ENCODE assay signal across 18 cellular contexts in the genomic region with DNA sequence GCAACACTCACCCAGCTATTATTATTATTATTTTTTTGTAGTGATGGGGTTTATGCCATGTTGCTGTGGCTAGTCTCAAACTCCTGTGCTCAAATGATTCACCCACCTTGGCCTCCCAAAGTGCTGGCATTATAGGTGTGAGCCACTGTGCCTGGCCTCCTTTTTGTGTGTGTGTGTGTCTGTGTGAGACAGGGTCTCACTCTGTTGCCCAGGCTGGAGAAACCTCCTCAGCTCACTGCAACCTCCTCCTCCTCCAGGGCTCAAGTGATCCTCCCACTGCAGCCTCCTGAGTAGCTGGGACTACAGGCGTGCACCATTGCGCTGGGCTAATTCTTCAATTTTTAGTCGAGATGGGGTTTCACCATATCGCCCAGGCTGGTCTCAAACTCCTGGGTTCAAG. TPM values are rescaled to one million over a fixed set of nuclear protein-coding genes. Genes with fewer than 3 reads are reported as not detected.
DNase-seq lines count a peak whose midpoint lies in the region; ATAC-seq, FAIRE-seq and TF ChIP-seq lines count a peak whose summit lies in the region.
"Had no signal": no experiment of that assay in that cellular context is flagged by ENCODE, and none has a peak within 500 bp of the region (broad histone marks: within the 10 kb centered on the region; RNA-seq: fewer than 3 reads in every experiment).

No MANE protein-coding gene starts in this region.

- H2BK12ac ChIP-seq in trophoblast cell (ENCODE audit: low read length), result no peak overlapping the region

- FAIRE-seq in HepG2 (lab: Jason Lieb, UNC), result no peak
- FAIRE-seq: GM12892 had no signal

- no TSS peak for BruUV-seq in HepG2 (replicated peaks; lab: Mats Ljungman, UMichigan)

- H3F3A ChIP-seq in MM.1S (ENCODE audit: insufficient read depth, low read length), result peaks cover 16% of the 10 kb centered on the region; the same call in 1 of the 2 replicates

- H3K18ac ChIP-seq in trophoblast cell (ENCODE audit: low read length), result no peak overlapping the region

- TF ChIP-seq POLR2A in HepG2 (IDR thresholded peaks at IDR 0.05; ENCODE audit: insufficient read depth in 1 of 2, low read depth in 2 of 2, low read length in 2 of 2), result no peak
- no peak for TF ChIP-seq POLR2A in right lobe of liver (IDR thresholded peaks at IDR 0.05)

- TF ChIP-seq CTCF in HepG2 (CRISPR knock-in tag; IDR thresholded peaks at IDR 0.05) (no peak), right lobe of liver (IDR thresholded peaks at IDR 0.05) (no peak), psoas muscle (IDR thresholded peaks at IDR 0.05) (no peak), MM.1S (IDR thresholded peaks at IDR 0.05; ENCODE audit: low read length) (no peak)

- H3K4me1 ChIP-seq in HepG2 (ENCODE audit: insufficient read depth, low read length) (peaks cover 19% of the 10 kb centered on the region), right lobe of liver (peaks cover 0 to 7% (median 0%) of the 10 kb centered on the region in 4 donors), psoas muscle (peaks cover 27% of the 10 kb centered on the region), MM.1S (ENCODE audit: low read length) (peaks cover 7% of the 10 kb centered on the region; the same call in 1 of the 2 replicates), trophoblast cell (ENCODE audit: control insufficient read depth in 1 of 2, insufficient read depth in 2 of 2, low read length in 2 of 2) (peaks cover 0 to 3% of the 10 kb centered on the region in 2 experiments)

- no peaks in the 10 kb centered on the region for H3K9me3 ChIP-seq in HepG2 (ENCODE audit: low read length)
- H3K9me3 ChIP-seq in right lobe of liver, result no peaks in the 10 kb centered on the region
- H3K9me3 ChIP-seq in psoas muscle, result no peaks in the 10 kb centered on the region
- no peaks in the 10 kb centered on the region for H3K9me3 ChIP-seq in MM.1S (replicated peaks; ENCODE audit: insufficient read depth, low read length)
- H3K9me3 ChIP-seq in trophoblast cell (ENCODE audit: insufficient read depth, low read depth, low read length), result no peaks in the 10 kb centered on the region
- H3K9me3 ChIP-seq: BLaER1, Caco-2 had no signal

- CTCF ChIA-PET in HepG2 (lab: Yijun Ruan, JAX; ENCODE audit: low intra/inter-chr PET ratio, low total read pairs), result no interaction called here

- no peak for DNase-seq in HepG2 (ENCODE audit: low spot score)
- no peak for DNase-seq in right lobe of liver
- peak; percentile 3 for DNase-seq in kidney glomerular epithelial cell (lab: John Stamatoyannopoulos, UW)
- no peak for DNase-seq in psoas muscle
- DNase-seq in MM.1S, result no peak
- DNase-seq in trophoblast cell, result no peak
- DNase-seq: 8988T; AML-193; Caco-2; CD8-positive, alpha-beta memory T cell; DND-41; GDM1; GOT3; H9 had no signal

- no peak overlapping the region for H2BK120ac ChIP-seq in trophoblast cell (ENCODE audit: insufficient read depth, low read length, poor library complexity)

- no peak overlapping the region for H3K14ac ChIP-seq in trophoblast cell (ENCODE audit: low read length)

- H2AFZ ChIP-seq in HepG2 (ENCODE audit: low read length) (no peak overlapping the region), MM.1S (ENCODE audit: low read length) (no peak overlapping the region), trophoblast cell (ENCODE audit: insufficient read depth, low read length, poor library complexity) (no peak overlapping the region)

- no peak overlapping the region for H2BK5ac ChIP-seq in trophoblast cell (ENCODE audit: low read depth, low read length, poor library complexity)

- H3K4ac ChIP-seq in trophoblast cell (ENCODE audit: low read depth, low read length), result no peak overlapping the region

- intact Hi-C loops in HepG2 (cut with micrococcal nuclease; ENCODE audit: unreplicated experiment), result loop anchor here (5.0 kb wide), 1 partner anchor 49 kb away; the partner anchor contains the start of gene DPP9
- intact Hi-C loops in right lobe of liver (cut with DNase I), result no loop called here
- intact Hi-C loops in psoas muscle (cut with DNase I), result no loop called here

- no peak overlapping the region for H4K8ac ChIP-seq in trophoblast cell (ENCODE audit: low read depth, low read length)

- POLR2A ChIA-PET in HepG2 (lab: Yijun Ruan, JAX), result no interaction called here

- H3K9ac ChIP-seq in HepG2 (ENCODE audit: insufficient read depth, low read depth, low read length) (no peak overlapping the region), MM.1S (ENCODE audit: low read length) (no peak overlapping the region), trophoblast cell (ENCODE audit: low read length) (no peak overlapping the region)
- H3K9ac ChIP-seq: BLaER1 had no signal

- H3K4me2 ChIP-seq in HepG2 (ENCODE audit: low read depth, low read length), result no peak overlapping the region
- no peak overlapping the region for H3K4me2 ChIP-seq in MM.1S (ENCODE audit: low read depth, low read length)
- H3K4me2 ChIP-seq in trophoblast cell (ENCODE audit: low read length), result no peak overlapping the region
- H3K4me2 ChIP-seq: BLaER1 had no signal

- no peak overlapping the region for H4K12ac ChIP-seq in trophoblast cell (ENCODE audit: low read depth, low read length)

- H3K9me2 ChIP-seq in MM.1S (replicated peaks; ENCODE audit: insufficient read depth, low read length), result no peaks in the 10 kb centered on the region

- H3K36me3 ChIP-seq in HepG2 (replicated peaks in 1 of 2; ENCODE audit: control insufficient read depth in 1 of 2, insufficient read depth in 2 of 2, low read length in 2 of 2) (peaks cover 0 to 5% of the 10 kb centered on the region in 2 experiments; a peak in 3 of 5 replicates), right lobe of liver (peaks cover 0 to 33% (median 4%) of the 10 kb centered on the region in 4 donors), psoas muscle (ENCODE audit: insufficient read depth in 1 of 2, low read depth in 1 of 2) (peaks cover 0 to 40% of the 10 kb centered on the region in 2 donors), MM.1S (replicated peaks; ENCODE audit: insufficient read depth, low read length) (no peaks in the 10 kb centered on the region), trophoblast cell (ENCODE audit: control insufficient read depth in 1 of 2, insufficient read depth in 2 of 2, low read length in 2 of 2) (peaks cover 22 to 26% of the 10 kb centered on the region in 2 experiments)

- H3K23ac ChIP-seq in trophoblast cell (ENCODE audit: low read length), result no peak overlapping the region

- no peak overlapping the region for H3K27ac ChIP-seq in HepG2 (ENCODE audit: extremely low read length, insufficient read depth, low read length)
- no peak overlapping the region for H3K27ac ChIP-seq in right lobe of liver
- peak overlapping the region; percentile 30 for H3K27ac ChIP-seq in psoas muscle
- no peak overlapping the region for H3K27ac ChIP-seq in MM.1S (ENCODE audit: low read length)
- H3K27ac ChIP-seq in trophoblast cell (ENCODE audit: low read depth, low read length), result no peak overlapping the region
- H3K27ac ChIP-seq: BLaER1, HL-60 had no signal

- H3K79me2 ChIP-seq in HepG2 (ENCODE audit: insufficient read depth, low read length), result peaks cover 10% of the 10 kb centered on the region
- H3K79me2 ChIP-seq in MM.1S (ENCODE audit: low read length), result peaks cover 14% of the 10 kb centered on the region
- peaks cover 6% of the 10 kb centered on the region for H3K79me2 ChIP-seq in trophoblast cell (ENCODE audit: control insufficient read depth, insufficient read depth, low read length, poor library complexity)

- no peak overlapping the region for H4K91ac ChIP-seq in trophoblast cell (ENCODE audit: low read depth, low read length)

- H4K20me1 ChIP-seq in HepG2 (ENCODE audit: insufficient read depth, low read length) (no peaks in the 10 kb centered on the region), MM.1S (ENCODE audit: insufficient read depth, low read length) (no peaks in the 10 kb centered on the region)

- H2AK5ac ChIP-seq in trophoblast cell (ENCODE audit: low read length), result no peak overlapping the region

- in situ Hi-C loops in HepG2 (cut with HindIII; ENCODE audit: extremely low pct_ligation_motif_present, low pct_unique_long_range_greater_than_20kb), result no loop called here

- WGBS in HepG2 (ENCODE audit: low lambda C conversion rate), result 92% methylated on average over 4 of the region's 4 CpGs
- no CpG with 5 or more reads among the region's 4 CpGs for WGBS in right lobe of liver (ENCODE audit: insufficient coverage, low coverage, low lambda C conversion rate, missing lambda C conversion rate)
- WGBS in psoas muscle, 3 donors, result 90 to 95% (median 92%) methylated on average over 4 of the region's 4 CpGs
- whole genome bisulfite sequencing in trophoblast cell (ENCODE audit: extremely low coverage, insufficient coverage, insufficient read length), result no CpG with 5 or more reads among the region's 4 CpGs

- no peak for ATAC-seq in HepG2
- no peak for ATAC-seq in right lobe of liver
- no peak for ATAC-seq in psoas muscle
- ATAC-seq in HG03139 (IDR thresholded peaks at IDR 0.05; ENCODE audit: unreplicated experiment), result no peak

- peaks cover 7% of the 10 kb centered on the region for H3K79me1 ChIP-seq in trophoblast cell (ENCODE audit: low read length)

- H3K27me3 ChIP-seq in HepG2 (ENCODE audit: control insufficient read depth in 1 of 2, insufficient read depth in 2 of 2, low read length in 2 of 2) (no peaks in the 10 kb centered on the region; a peak in 1 of 5 replicates), right lobe of liver (no peaks in the 10 kb centered on the region), psoas muscle (ENCODE audit: insufficient read depth in 3 of 3, low read length in 2 of 3) (no peaks in the 10 kb centered on the region), MM.1S (replicated peaks; ENCODE audit: insufficient read depth, low read length) (no peaks in the 10 kb centered on the region), trophoblast cell (ENCODE audit: insufficient read depth, low read length) (no peaks in the 10 kb centered on the region)
- H3K27me3 ChIP-seq: BLaER1 had no signal

- TF ChIP-seq EP300 in HepG2 (IDR thresholded peaks at IDR 0.05; ENCODE audit: low read depth in 2 of 2, low read length in 2 of 2), result no peak
- no peak for TF ChIP-seq EP300 in HepG2 (CRISPR knock-in tag; IDR thresholded peaks at IDR 0.05; ENCODE audit: borderline replicate concordance)

- no peak for TF ChIP-seq RAD21 in HepG2 (CRISPR knock-in tag; IDR thresholded peaks at IDR 0.05)

- H3K4me3 ChIP-seq in HepG2 (replicated peaks in 1 of 3; ENCODE audit: insufficient read depth in 1 of 3, low read depth in 2 of 3, low read length in 3 of 3) (no peak overlapping the region), right lobe of liver (no peak overlapping the region), psoas muscle (no peak overlapping the region), MM.1S (ENCODE audit: low read length) (no peak overlapping the region), trophoblast cell (ENCODE audit: low read depth, low read length) (no peak overlapping the region)
- H3K4me3 ChIP-seq: BLaER1 had no signal

RNA-seq across cellular contexts. Expression of gene MYDGF, which starts 3.6 kb away (rescaled TPM):
- total RNA-seq in HepG2 (2016; rRNA removed; fragmentation: Illumina TruSeq; extraction: Trizol), result 51.2 and 116 TPM in 2 replicates
- total RNA-seq in HepG2 (2016; cell fraction: cytosol; rRNA removed; fragmentation: Illumina TruSeq; extraction: Trizol; ENCODE audit: low read depth), result 22.6 and 23.9 TPM in 2 replicates
- total RNA-seq in HepG2 (2016; cell fraction: insoluble cytoplasmic fraction; rRNA removed; fragmentation: Illumina TruSeq; extraction: Trizol), result 51.8 and 121 TPM in 2 replicates
- total RNA-seq in HepG2 (2016; cell fraction: membrane; rRNA removed; fragmentation: Illumina TruSeq; extraction: Trizol), result 39.4 and 44.5 TPM in 2 replicates
- 80.0 and 98.1 TPM in 2 replicates for total RNA-seq in HepG2 (2016; cell fraction: nucleus; rRNA removed; fragmentation: Illumina TruSeq; extraction: Trizol)
- 195 and 198 TPM in 2 replicates for polyA plus RNA-seq in HepG2 (2011; rRNA removed)
- polyA plus RNA-seq in HepG2 (2011; cell fraction: cytosol; rRNA removed), result 230 and 342 TPM in 2 replicates
- polyA plus RNA-seq in HepG2 (2011; cell fraction: nucleus; rRNA removed), result 115 and 125 TPM in 2 replicates
- polyA plus RNA-seq in HepG2 (2012), result 153 and 214 TPM in 2 replicates
- polyA plus RNA-seq in HepG2 (2016; cell fraction: cytosol; fragmentation: Illumina TruSeq; extraction: Trizol; ENCODE audit: low read depth), result 30.7 and 35.4 TPM in 2 replicates
- 58.1 and 61.6 TPM in 2 replicates for polyA plus RNA-seq in HepG2 (2016; cell fraction: insoluble cytoplasmic fraction; fragmentation: Illumina TruSeq; extraction: Trizol; ENCODE audit: low read depth)
- polyA plus RNA-seq in HepG2 (2016; cell fraction: membrane; fragmentation: Illumina TruSeq; extraction: Trizol; ENCODE audit: low read depth), result 39.4 and 41.3 TPM in 2 replicates
- 174 and 190 TPM in 2 replicates for polyA plus RNA-seq in HepG2 (2016; cell fraction: nucleus; fragmentation: Illumina TruSeq; extraction: Trizol; ENCODE audit: insufficient read depth, low read depth)
- polyA minus RNA-seq in HepG2 (2011; rRNA and poly(A)+ RNA removed; ENCODE audit: low replicate concordance), result 65.4 and 78.5 TPM in 2 replicates
- polyA minus RNA-seq in HepG2 (2011; cell fraction: cytosol; rRNA and poly(A)+ RNA removed), result 53.5 and 66.5 TPM in 2 replicates
- polyA minus RNA-seq in HepG2 (2011; cell fraction: nucleus; rRNA and poly(A)+ RNA removed), result 27.7 and 29.1 TPM in 2 replicates
- 10 to 100 TPM; 58.2 to 98.7 (median 72.2) TPM for total RNA-seq in right lobe of liver
- 10 to 100 TPM; 11.4 to 24.0 (median 19.1) TPM for total RNA-seq in psoas muscle
- 100 to 1,000 TPM in 1 of 3 donors, 10 to 100 TPM in 2; 23.9 to 164 (median 40.0) TPM for polyA plus RNA-seq in psoas muscle
- 117 and 124 TPM in 2 replicates for polyA plus RNA-seq in trophoblast cell (2013)

RNA-seq across cellular contexts. Expression of gene TNFAIP8L1, which starts 34.4 kb away (rescaled TPM):
- total RNA-seq in HepG2 (2016; rRNA removed; fragmentation: Illumina TruSeq; extraction: Trizol) (18.9 and 21.4 TPM in 2 replicates), right lobe of liver (10 to 100 TPM; 16.6 to 26.4 (median 22.8) TPM), psoas muscle (1 to 10 TPM; 3.1 to 5.1 (median 3.8) TPM)
- total RNA-seq in HepG2 (2016; cell fraction: cytosol; rRNA removed; fragmentation: Illumina TruSeq; extraction: Trizol; ENCODE audit: low read depth), result 5.7 and 6.2 TPM in 2 replicates
- 15.8 and 20.8 TPM in 2 replicates for total RNA-seq in HepG2 (2016; cell fraction: insoluble cytoplasmic fraction; rRNA removed; fragmentation: Illumina TruSeq; extraction: Trizol)
- 17.1 and 17.6 TPM in 2 replicates for total RNA-seq in HepG2 (2016; cell fraction: membrane; rRNA removed; fragmentation: Illumina TruSeq; extraction: Trizol)
- total RNA-seq in HepG2 (2016; cell fraction: nucleus; rRNA removed; fragmentation: Illumina TruSeq; extraction: Trizol), result 9.7 and 12.6 TPM in 2 replicates
- polyA plus RNA-seq in HepG2 (2011; rRNA removed) (13.4 and 14.2 TPM in 2 replicates), psoas muscle (1 to 10 TPM; 2.4 to 3.5 (median 2.8) TPM)
- polyA plus RNA-seq in HepG2 (2011; cell fraction: cytosol; rRNA removed), result 16.1 and 16.8 TPM in 2 replicates
- 7.6 and 8.4 TPM in 2 replicates for polyA plus RNA-seq in HepG2 (2011; cell fraction: nucleus; rRNA removed)
- polyA plus RNA-seq in HepG2 (2012), result 11.6 and 15.1 TPM in 2 replicates
- 5.3 and 5.7 TPM in 2 replicates for polyA plus RNA-seq in HepG2 (2016; cell fraction: cytosol; fragmentation: Illumina TruSeq; extraction: Trizol; ENCODE audit: low read depth)
- 20.0 and 23.7 TPM in 2 replicates for polyA plus RNA-seq in HepG2 (2016; cell fraction: insoluble cytoplasmic fraction; fragmentation: Illumina TruSeq; extraction: Trizol; ENCODE audit: low read depth)
- polyA plus RNA-seq in HepG2 (2016; cell fraction: membrane; fragmentation: Illumina TruSeq; extraction: Trizol; ENCODE audit: low read depth), result 13.6 and 14.4 TPM in 2 replicates
- 15.4 and 17.2 TPM in 2 replicates for polyA plus RNA-seq in HepG2 (2016; cell fraction: nucleus; fragmentation: Illumina TruSeq; extraction: Trizol; ENCODE audit: insufficient read depth, low read depth)
- 2.7 and 20.5 TPM in 2 replicates for polyA minus RNA-seq in HepG2 (2011; rRNA and poly(A)+ RNA removed; ENCODE audit: low replicate concordance)
- 10.1 and 10.4 TPM in 2 replicates for polyA minus RNA-seq in HepG2 (2011; cell fraction: cytosol; rRNA and poly(A)+ RNA removed)
- polyA minus RNA-seq in HepG2 (2011; cell fraction: nucleus; rRNA and poly(A)+ RNA removed), result 8.8 and 9.0 TPM in 2 replicates
- polyA plus RNA-seq in trophoblast cell (2013), result 6.4 and 7.0 TPM in 2 replicates

RNA-seq across cellular contexts. Expression of gene DPP9, which starts 49.9 kb away (rescaled TPM):
- total RNA-seq in HepG2 (2016; rRNA removed; fragmentation: Illumina TruSeq; extraction: Trizol), result 25.8 and 26.6 TPM in 2 replicates
- total RNA-seq in HepG2 (2016; cell fraction: cytosol; rRNA removed; fragmentation: Illumina TruSeq; extraction: Trizol; ENCODE audit: low read depth), result 21.9 and 23.0 TPM in 2 replicates
- 19.7 and 28.0 TPM in 2 replicates for total RNA-seq in HepG2 (2016; cell fraction: insoluble cytoplasmic fraction; rRNA removed; fragmentation: Illumina TruSeq; extraction: Trizol)
- 28.4 and 28.6 TPM in 2 replicates for total RNA-seq in HepG2 (2016; cell fraction: membrane; rRNA removed; fragmentation: Illumina TruSeq; extraction: Trizol)
- 19.7 and 23.4 TPM in 2 replicates for total RNA-seq in HepG2 (2016; cell fraction: nucleus; rRNA removed; fragmentation: Illumina TruSeq; extraction: Trizol)
- 8.4 and 9.4 TPM in 2 replicates for polyA plus RNA-seq in HepG2 (2011; rRNA removed)
- polyA plus RNA-seq in HepG2 (2011; cell fraction: cytosol; rRNA removed), result 5.3 and 7.0 TPM in 2 replicates
- polyA plus RNA-seq in HepG2 (2011; cell fraction: nucleus; rRNA removed), result 33.2 and 42.2 TPM in 2 replicates
- polyA plus RNA-seq in HepG2 (2012), result 14.9 and 17.3 TPM in 2 replicates
- polyA plus RNA-seq in HepG2 (2016; cell fraction: cytosol; fragmentation: Illumina TruSeq; extraction: Trizol; ENCODE audit: low read depth), result 11.8 and 12.3 TPM in 2 replicates
- 26.8 and 38.6 TPM in 2 replicates for polyA plus RNA-seq in HepG2 (2016; cell fraction: insoluble cytoplasmic fraction; fragmentation: Illumina TruSeq; extraction: Trizol; ENCODE audit: low read depth)
- 22.3 and 23.5 TPM in 2 replicates for polyA plus RNA-seq in HepG2 (2016; cell fraction: membrane; fragmentation: Illumina TruSeq; extraction: Trizol; ENCODE audit: low read depth)
- 52.8 and 55.7 TPM in 2 replicates for polyA plus RNA-seq in HepG2 (2016; cell fraction: nucleus; fragmentation: Illumina TruSeq; extraction: Trizol; ENCODE audit: insufficient read depth, low read depth)
- 26.0 and 29.3 TPM in 2 replicates for polyA minus RNA-seq in HepG2 (2011; rRNA and poly(A)+ RNA removed; ENCODE audit: low replicate concordance)
- polyA minus RNA-seq in HepG2 (2011; cell fraction: cytosol; rRNA and poly(A)+ RNA removed), result 10.0 and 10.8 TPM in 2 replicates
- polyA minus RNA-seq in HepG2 (2011; cell fraction: nucleus; rRNA and poly(A)+ RNA removed), result 25.8 and 26.7 TPM in 2 replicates
- total RNA-seq in right lobe of liver, result 100 to 1,000 TPM in 1 of 6 experiments, 10 to 100 TPM in 5; 47.3 to 118 (median 54.5) TPM
- total RNA-seq in psoas muscle, result 10 to 100 TPM; 55.9 to 97.4 (median 78.6) TPM
- polyA plus RNA-seq in psoas muscle, result 100 to 1,000 TPM in 2 of 3 donors, 10 to 100 TPM in 1; 64.6 to 138 (median 108) TPM
- 29.5 and 30.5 TPM in 2 replicates for polyA plus RNA-seq in trophoblast cell (2013)
